ENCODE assay signal across 1 cellular context in the genomic region with DNA sequence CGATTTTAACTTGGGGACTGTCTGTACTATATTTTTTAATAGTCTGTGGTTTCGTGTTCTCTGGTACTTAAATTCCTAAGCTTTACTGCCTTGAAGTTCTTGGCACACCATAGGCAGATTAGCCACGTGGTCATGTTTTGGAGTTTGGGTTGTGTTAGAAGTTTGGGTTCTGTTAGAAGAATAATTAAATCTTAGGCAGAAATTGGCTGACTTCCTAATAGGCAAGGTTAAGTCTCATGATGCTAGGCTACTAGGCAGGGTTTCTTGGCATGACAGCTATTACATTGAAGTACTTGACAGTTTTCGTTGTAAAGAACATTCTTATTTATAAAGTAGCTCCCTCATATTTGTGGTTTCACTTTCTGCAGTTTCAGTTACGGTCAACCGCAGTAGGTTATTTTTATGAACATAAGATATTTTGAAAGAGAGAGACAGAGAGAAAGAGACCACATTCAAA.
TF ChIP-seq lines count a peak whose summit lies in the region.

No MANE protein-coding gene starts in this region.

TF ChIP-seq in GM12878, 131 proteins besides CTCF, POLR2A, EP300 and RAD21 (continued from another document):
- TF ChIP-seq, protein P1, sequence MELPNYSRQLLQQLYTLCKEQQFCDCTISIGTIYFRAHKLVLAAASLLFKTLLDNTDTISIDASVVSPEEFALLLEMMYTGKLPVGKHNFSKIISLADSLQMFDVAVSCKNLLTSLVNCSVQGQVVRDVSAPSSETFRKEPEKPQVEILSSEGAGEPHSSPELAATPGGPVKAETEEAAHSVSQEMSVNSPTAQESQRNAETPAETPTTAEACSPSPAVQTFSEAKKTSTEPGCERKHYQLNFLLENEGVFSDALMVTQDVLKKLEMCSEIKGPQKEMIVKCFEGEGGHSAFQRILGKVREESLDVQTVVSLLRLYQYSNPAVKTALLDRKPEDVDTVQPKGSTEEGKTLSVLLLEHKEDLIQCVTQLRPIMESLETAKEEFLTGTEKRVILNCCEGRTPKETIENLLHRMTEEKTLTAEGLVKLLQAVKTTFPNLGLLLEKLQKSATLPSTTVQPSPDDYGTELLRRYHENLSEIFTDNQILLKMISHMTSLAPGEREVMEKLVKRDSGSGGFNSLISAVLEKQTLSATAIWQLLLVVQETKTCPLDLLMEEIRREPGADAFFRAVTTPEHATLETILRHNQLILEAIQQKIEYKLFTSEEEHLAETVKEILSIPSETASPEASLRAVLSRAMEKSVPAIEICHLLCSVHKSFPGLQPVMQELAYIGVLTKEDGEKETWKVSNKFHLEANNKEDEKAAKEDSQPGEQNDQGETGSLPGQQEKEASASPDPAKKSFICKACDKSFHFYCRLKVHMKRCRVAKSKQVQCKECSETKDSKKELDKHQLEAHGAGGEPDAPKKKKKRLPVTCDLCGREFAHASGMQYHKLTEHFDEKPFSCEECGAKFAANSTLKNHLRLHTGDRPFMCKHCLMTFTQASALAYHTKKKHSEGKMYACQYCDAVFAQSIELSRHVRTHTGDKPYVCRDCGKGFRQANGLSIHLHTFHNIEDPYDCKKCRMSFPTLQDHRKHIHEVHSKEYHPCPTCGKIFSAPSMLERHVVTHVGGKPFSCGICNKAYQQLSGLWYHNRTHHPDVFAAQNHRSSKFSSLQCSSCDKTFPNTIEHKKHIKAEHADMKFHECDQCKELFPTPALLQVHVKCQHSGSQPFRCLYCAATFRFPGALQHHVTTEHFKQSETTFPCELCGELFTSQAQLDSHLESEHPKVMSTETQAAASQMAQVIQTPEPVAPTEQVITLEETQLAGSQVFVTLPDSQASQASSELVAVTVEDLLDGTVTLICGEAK (IDR thresholded peaks at IDR 0.05; ENCODE audit: borderline replicate concordance), result peak; percentile 46; the same call in 1 of the 2 replicates
- TF ChIP-seq KAT2A (conservative IDR thresholded peaks at IDR 0.05; ENCODE audit: control insufficient read depth, low read depth, low read length) (no peak), HDAC2 (IDR thresholded peaks at IDR 0.05) (no peak), SUPT20H (IDR thresholded peaks at IDR 0.05; ENCODE audit: borderline replicate concordance, control insufficient read depth, low read depth, low read length) (no peak), CEBPB (IDR thresholded peaks at IDR 0.05; ENCODE audit: borderline replicate concordance in 1 of 2, low read depth in 2 of 2, low read length in 2 of 2) (peak in 1 of 2 experiments; percentile 84; a peak in 1 of 4 replicates), TCF12 (IDR thresholded peaks at IDR 0.05; ENCODE audit: low read depth, low read length) (no peak), JUNB (IDR thresholded peaks at IDR 0.05) (peak; percentile 83), ETV6 (conservative IDR thresholded peaks at IDR 0.05 in 1 of 2, IDR thresholded peaks at IDR 0.05 in 1 of 2; ENCODE audit: borderline replicate concordance in 1 of 2, low read depth in 1 of 2) (no peak), PAX5 (IDR thresholded peaks at IDR 0.05; ENCODE audit: borderline replicate concordance, low read depth, low read length) (0 out of 2 replicates have a peak, but pooled peaks have one; percentile 36), TCF3 (IDR thresholded peaks at IDR 0.05; ENCODE audit: borderline replicate concordance, insufficient read depth, low read depth, low read length) (no peak), IKZF1 (conservative IDR thresholded peaks at IDR 0.05) (peak; percentile 75), MTA2 (IDR thresholded peaks at IDR 0.05; ENCODE audit: low read depth) (peak; percentile 94), TBL1XR1 (IDR thresholded peaks at IDR 0.05; ENCODE audit: low read depth, low read length) (peak; percentile 100)
- TF ChIP-seq, protein P2, sequence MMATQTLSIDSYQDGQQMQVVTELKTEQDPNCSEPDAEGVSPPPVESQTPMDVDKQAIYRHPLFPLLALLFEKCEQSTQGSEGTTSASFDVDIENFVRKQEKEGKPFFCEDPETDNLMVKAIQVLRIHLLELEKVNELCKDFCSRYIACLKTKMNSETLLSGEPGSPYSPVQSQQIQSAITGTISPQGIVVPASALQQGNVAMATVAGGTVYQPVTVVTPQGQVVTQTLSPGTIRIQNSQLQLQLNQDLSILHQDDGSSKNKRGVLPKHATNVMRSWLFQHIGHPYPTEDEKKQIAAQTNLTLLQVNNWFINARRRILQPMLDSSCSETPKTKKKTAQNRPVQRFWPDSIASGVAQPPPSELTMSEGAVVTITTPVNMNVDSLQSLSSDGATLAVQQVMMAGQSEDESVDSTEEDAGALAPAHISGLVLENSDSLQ (IDR thresholded peaks at IDR 0.05), result peak; percentile 74; the same call in 1 of the 2 replicates
- TF ChIP-seq, protein P3, sequence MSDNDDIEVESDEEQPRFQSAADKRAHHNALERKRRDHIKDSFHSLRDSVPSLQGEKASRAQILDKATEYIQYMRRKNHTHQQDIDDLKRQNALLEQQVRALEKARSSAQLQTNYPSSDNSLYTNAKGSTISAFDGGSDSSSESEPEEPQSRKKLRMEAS (IDR thresholded peaks at IDR 0.05; ENCODE audit: low read depth, low read length), result no peak
- TF ChIP-seq, protein P4, sequence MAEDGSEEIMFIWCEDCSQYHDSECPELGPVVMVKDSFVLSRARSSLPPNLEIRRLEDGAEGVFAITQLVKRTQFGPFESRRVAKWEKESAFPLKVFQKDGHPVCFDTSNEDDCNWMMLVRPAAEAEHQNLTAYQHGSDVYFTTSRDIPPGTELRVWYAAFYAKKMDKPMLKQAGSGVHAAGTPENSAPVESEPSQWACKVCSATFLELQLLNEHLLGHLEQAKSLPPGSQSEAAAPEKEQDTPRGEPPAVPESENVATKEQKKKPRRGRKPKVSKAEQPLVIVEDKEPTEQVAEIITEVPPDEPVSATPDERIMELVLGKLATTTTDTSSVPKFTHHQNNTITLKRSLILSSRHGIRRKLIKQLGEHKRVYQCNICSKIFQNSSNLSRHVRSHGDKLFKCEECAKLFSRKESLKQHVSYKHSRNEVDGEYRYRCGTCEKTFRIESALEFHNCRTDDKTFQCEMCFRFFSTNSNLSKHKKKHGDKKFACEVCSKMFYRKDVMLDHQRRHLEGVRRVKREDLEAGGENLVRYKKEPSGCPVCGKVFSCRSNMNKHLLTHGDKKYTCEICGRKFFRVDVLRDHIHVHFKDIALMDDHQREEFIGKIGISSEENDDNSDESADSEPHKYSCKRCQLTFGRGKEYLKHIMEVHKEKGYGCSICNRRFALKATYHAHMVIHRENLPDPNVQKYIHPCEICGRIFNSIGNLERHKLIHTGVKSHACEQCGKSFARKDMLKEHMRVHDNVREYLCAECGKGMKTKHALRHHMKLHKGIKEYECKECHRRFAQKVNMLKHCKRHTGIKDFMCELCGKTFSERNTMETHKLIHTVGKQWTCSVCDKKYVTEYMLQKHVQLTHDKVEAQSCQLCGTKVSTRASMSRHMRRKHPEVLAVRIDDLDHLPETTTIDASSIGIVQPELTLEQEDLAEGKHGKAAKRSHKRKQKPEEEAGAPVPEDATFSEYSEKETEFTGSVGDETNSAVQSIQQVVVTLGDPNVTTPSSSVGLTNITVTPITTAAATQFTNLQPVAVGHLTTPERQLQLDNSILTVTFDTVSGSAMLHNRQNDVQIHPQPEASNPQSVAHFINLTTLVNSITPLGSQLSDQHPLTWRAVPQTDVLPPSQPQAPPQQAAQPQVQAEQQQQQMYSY (CRISPR knock-in tag; IDR thresholded peaks at IDR 0.05), result no peak
- TF ChIP-seq, protein P5, sequence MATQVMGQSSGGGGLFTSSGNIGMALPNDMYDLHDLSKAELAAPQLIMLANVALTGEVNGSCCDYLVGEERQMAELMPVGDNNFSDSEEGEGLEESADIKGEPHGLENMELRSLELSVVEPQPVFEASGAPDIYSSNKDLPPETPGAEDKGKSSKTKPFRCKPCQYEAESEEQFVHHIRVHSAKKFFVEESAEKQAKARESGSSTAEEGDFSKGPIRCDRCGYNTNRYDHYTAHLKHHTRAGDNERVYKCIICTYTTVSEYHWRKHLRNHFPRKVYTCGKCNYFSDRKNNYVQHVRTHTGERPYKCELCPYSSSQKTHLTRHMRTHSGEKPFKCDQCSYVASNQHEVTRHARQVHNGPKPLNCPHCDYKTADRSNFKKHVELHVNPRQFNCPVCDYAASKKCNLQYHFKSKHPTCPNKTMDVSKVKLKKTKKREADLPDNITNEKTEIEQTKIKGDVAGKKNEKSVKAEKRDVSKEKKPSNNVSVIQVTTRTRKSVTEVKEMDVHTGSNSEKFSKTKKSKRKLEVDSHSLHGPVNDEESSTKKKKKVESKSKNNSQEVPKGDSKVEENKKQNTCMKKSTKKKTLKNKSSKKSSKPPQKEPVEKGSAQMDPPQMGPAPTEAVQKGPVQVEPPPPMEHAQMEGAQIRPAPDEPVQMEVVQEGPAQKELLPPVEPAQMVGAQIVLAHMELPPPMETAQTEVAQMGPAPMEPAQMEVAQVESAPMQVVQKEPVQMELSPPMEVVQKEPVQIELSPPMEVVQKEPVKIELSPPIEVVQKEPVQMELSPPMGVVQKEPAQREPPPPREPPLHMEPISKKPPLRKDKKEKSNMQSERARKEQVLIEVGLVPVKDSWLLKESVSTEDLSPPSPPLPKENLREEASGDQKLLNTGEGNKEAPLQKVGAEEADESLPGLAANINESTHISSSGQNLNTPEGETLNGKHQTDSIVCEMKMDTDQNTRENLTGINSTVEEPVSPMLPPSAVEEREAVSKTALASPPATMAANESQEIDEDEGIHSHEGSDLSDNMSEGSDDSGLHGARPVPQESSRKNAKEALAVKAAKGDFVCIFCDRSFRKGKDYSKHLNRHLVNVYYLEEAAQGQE (IDR thresholded peaks at IDR 0.05; ENCODE audit: low read depth, low read length), result no peak
